ENCODE assay signal across 1 cellular context in genomic region chr5:171386861-171387254, GRCh38.
A peak's percentile ranks its signal among the peaks of the same experiment; 100 is the strongest.
TF ChIP-seq lines count a peak whose summit lies in the region.

No MANE protein-coding gene starts in this region.

TF ChIP-seq in HEK293, 187 proteins besides CTCF, POLR2A, EP300 and RAD21 (continued from another document):
- TF ChIP-seq KLF17 (tag by site-specific recombination; IDR thresholded peaks at IDR 0.05) (no peak), SCRT1 (tag by site-specific recombination; IDR thresholded peaks at IDR 0.05; ENCODE audit: borderline replicate concordance) (no peak), ZNF148 (tag by site-specific recombination; IDR thresholded peaks at IDR 0.05; ENCODE audit: borderline replicate concordance) (no peak), WT1 (tag by site-specific recombination; IDR thresholded peaks at IDR 0.05) (no peak), ZNF660 (tag by site-specific recombination; IDR thresholded peaks at IDR 0.05) (peak; percentile 80; the same call in 1 of the 2 replicates), ZNF394 (tag by site-specific recombination; IDR thresholded peaks at IDR 0.05; ENCODE audit: borderline replicate concordance) (no peak), KLF10 (tag by site-specific recombination; IDR thresholded peaks at IDR 0.05) (0 out of 2 replicates have a peak, but pooled peaks have one; percentile 31), ZNF10 (tag by site-specific recombination; IDR thresholded peaks at IDR 0.05) (no peak), ZIC2 (tag by site-specific recombination; IDR thresholded peaks at IDR 0.05) (no peak), PRDM1 (tag by site-specific recombination; IDR thresholded peaks at IDR 0.05) (no peak)
